ENCODE assay signal across 9 cellular contexts in genomic region chr19:12034610-12035009, GRCh38. TPM values are rescaled to one million over a fixed set of nuclear protein-coding genes. Genes with fewer than 3 reads are reported as not detected.
DNase-seq lines count a peak whose midpoint lies in the region; ATAC-seq and TF ChIP-seq lines count a peak whose summit lies in the region.
"Had no signal": no experiment of that assay in that cellular context is flagged by ENCODE, and none has a peak within 500 bp of the region (broad histone marks: within the 10 kb centered on the region; RNA-seq: fewer than 3 reads in every experiment).

No MANE protein-coding gene starts in this region.

- no peaks in the 10 kb centered on the region for H4K20me1 ChIP-seq in MM.1S (ENCODE audit: insufficient read depth, low read length)

- no peak overlapping the region for H3K27ac ChIP-seq in MM.1S (ENCODE audit: low read length)
- H3K27ac ChIP-seq: A549 had no signal

- DNase-seq in NCI-H146 (lab: John Stamatoyannopoulos, UW) (peak; percentile 8), NCI-H146 treated with DMSO at 0.1 percent for 48 hours (lab: John Stamatoyannopoulos, UW; ENCODE audit: unreplicated experiment) (no peak), iPS-NIHi7 (ENCODE audit: extremely low spot score) (peak; percentile 24), foreskin melanocyte (no peak), MM.1S (no peak)
- DNase-seq in stimulated activated naive B cell treated with anti-CD40 and anti-IgM and Interleukin-4, amounts not matched to agents 10 μg/mL and 1 μg/mL and 100 μg/mL, for 72 hours: no peak

- no peak overlapping the region for H2AFZ ChIP-seq in MM.1S (ENCODE audit: low read length)

- H3K4me1 ChIP-seq in MM.1S (ENCODE audit: low read length): no peaks in the 10 kb centered on the region
- H3K4me1 ChIP-seq: A549 had no signal

- no peak overlapping the region for H3K9ac ChIP-seq in MM.1S (ENCODE audit: low read length)

- H3K9me3 ChIP-seq in MM.1S (replicated peaks; ENCODE audit: insufficient read depth, low read length): no peaks in the 10 kb centered on the region

- H3K36me3 Mint-ChIP-seq in activated T-helper 17 cell treated with anti-CD3 and anti-CD28 coated beads, Interleukin-2, amount 50 U/mL, for 72 hours (ENCODE audit: low read depth): no peaks in the 10 kb centered on the region
- H3K36me3 Mint-ChIP-seq in stimulated activated naive B cell treated with anti-CD40 and anti-IgM and Interleukin-4, amounts not matched to agents 10 μg/mL and 1 μg/mL and 100 μg/mL, for 72 hours: peaks cover 3 to 4% of the 10 kb centered on the region in 2 donors

- no peak overlapping the region for H3K4me3 ChIP-seq in MM.1S (ENCODE audit: low read length)
- H3K4me3 ChIP-seq: A549 had no signal

- H3K4me3 Mint-ChIP-seq in activated T-helper 17 cell treated with anti-CD3 and anti-CD28 coated beads, Interleukin-2, amount 50 U/mL, for 72 hours: peak overlapping the region; percentile 55
- peak overlapping the region; percentile 32 to 39 for H3K4me3 Mint-ChIP-seq in stimulated activated naive B cell treated with anti-CD40 and anti-IgM and Interleukin-4, amounts not matched to agents 10 μg/mL and 1 μg/mL and 100 μg/mL, for 72 hours

- no peaks in the 10 kb centered on the region for H3K27me3 Mint-ChIP-seq in activated T-helper 17 cell treated with anti-CD3 and anti-CD28 coated beads, Interleukin-2, amount 50 U/mL, for 72 hours
- no peaks in the 10 kb centered on the region for H3K27me3 Mint-ChIP-seq in stimulated activated naive B cell treated with anti-CD40 and anti-IgM and Interleukin-4, amounts not matched to agents 10 μg/mL and 1 μg/mL and 100 μg/mL, for 72 hours

- peaks cover 4% of the 10 kb centered on the region for H3K4me1 Mint-ChIP-seq in activated T-helper 17 cell treated with anti-CD3 and anti-CD28 coated beads, Interleukin-2, amount 50 U/mL, for 72 hours
- peaks cover 15 to 30% of the 10 kb centered on the region in 2 donors for H3K4me1 Mint-ChIP-seq in stimulated activated naive B cell treated with anti-CD40 and anti-IgM and Interleukin-4, amounts not matched to agents 10 μg/mL and 1 μg/mL and 100 μg/mL, for 72 hours

- no peaks in the 10 kb centered on the region for H3K27me3 ChIP-seq in MM.1S (replicated peaks; ENCODE audit: insufficient read depth, low read length)

- no peaks in the 10 kb centered on the region for H3K79me2 ChIP-seq in MM.1S (ENCODE audit: low read length)

- no peak for ATAC-seq in activated T-helper 17 cell treated with anti-CD3 and anti-CD28 coated beads, Interleukin-2, amount 50 U/mL, for 72 hours (replicated peaks)
- no peak for ATAC-seq in stimulated activated naive B cell treated with anti-CD40 and anti-IgM and Interleukin-4, amounts not matched to agents 10 μg/mL and 1 μg/mL and 100 μg/mL, for 72 hours (replicated peaks)
- ATAC-seq in GM21367 (IDR thresholded peaks at IDR 0.05; ENCODE audit: unreplicated experiment): no peak
- ATAC-seq: A549 had no signal

- peaks cover 5% of the 10 kb centered on the region for H3K9me3 Mint-ChIP-seq in activated T-helper 17 cell treated with anti-CD3 and anti-CD28 coated beads, Interleukin-2, amount 50 U/mL, for 72 hours
- no peaks in the 10 kb centered on the region for H3K9me3 Mint-ChIP-seq in stimulated activated naive B cell treated with anti-CD40 and anti-IgM and Interleukin-4, amounts not matched to agents 10 μg/mL and 1 μg/mL and 100 μg/mL, for 72 hours

- TF ChIP-seq CTCF in MM.1S (IDR thresholded peaks at IDR 0.05; ENCODE audit: low read length): no peak

- no peaks in the 10 kb centered on the region for H3F3A ChIP-seq in MM.1S (ENCODE audit: insufficient read depth, low read length)

- no peak overlapping the region for H3K4me2 ChIP-seq in MM.1S (ENCODE audit: low read depth, low read length)
- H3K4me2 ChIP-seq: A549 had no signal

- H3K36me3 ChIP-seq in MM.1S (replicated peaks; ENCODE audit: insufficient read depth, low read length): no peaks in the 10 kb centered on the region

- H3K9me2 ChIP-seq in MM.1S (replicated peaks; ENCODE audit: insufficient read depth, low read length): no peaks in the 10 kb centered on the region

- H3K27ac Mint-ChIP-seq in activated T-helper 17 cell treated with anti-CD3 and anti-CD28 coated beads, Interleukin-2, amount 50 U/mL, for 72 hours: no peak overlapping the region
- H3K27ac Mint-ChIP-seq in stimulated activated naive B cell treated with anti-CD40 and anti-IgM and Interleukin-4, amounts not matched to agents 10 μg/mL and 1 μg/mL and 100 μg/mL, for 72 hours: no peak overlapping the region

RNA-seq across cellular contexts. Expression of gene ZNF433, which starts 0.9 kb away (rescaled TPM):
- under 1 TPM in 1 of 2 donors, not detected in 1; 0.85 TPM for total RNA-seq in activated T-helper 17 cell treated with anti-CD3 and anti-CD28 coated beads, Interleukin-2, amount 50 U/mL, for 72 hours

RNA-seq across cellular contexts. Expression of gene ZNF878, which starts 18.2 kb away (rescaled TPM):
- under 1 TPM in 1 of 2 donors, not detected in 1; 0.74 TPM for total RNA-seq in activated T-helper 17 cell treated with anti-CD3 and anti-CD28 coated beads, Interleukin-2, amount 50 U/mL, for 72 hours

RNA-seq across cellular contexts. Expression of gene ZNF844, which starts 29.9 kb away (rescaled TPM):
- total RNA-seq in activated T-helper 17 cell treated with anti-CD3 and anti-CD28 coated beads, Interleukin-2, amount 50 U/mL, for 72 hours: 1 to 10 TPM; 1.8 to 3.1 TPM

Comparison
In these comparisons a context has a peak if more than half of its experiments do, and no peak if none do; other contexts are left out.
1. DNase-seq: peak in NCI-H146 (single experiment) and iPS-NIHi7 (single experiment); none in NCI-H146 treated with DMSO at 0.1 percent for 48 hours (single experiment), stimulated activated naive B cell treated with anti-CD40 and anti-IgM and Interleukin-4, amounts not matched to agents 10 μg/mL and 1 μg/mL and 100 μg/mL, for 72 hours (single experiment), foreskin melanocyte (single experiment) and MM.1S (single experiment).